ENCODE assay signal across 25 cellular contexts in genomic region chr10:29616542-29616941, GRCh38.
"Had no signal": no experiment of that assay in that cellular context is flagged by ENCODE, and none has a peak within 500 bp of the region (broad histone marks: within the 10 kb centered on the region; RNA-seq: fewer than 3 reads in every experiment).

No MANE protein-coding gene starts in this region.

- FAIRE-seq: frontal cortex had no signal

- H3K4me3 ChIP-seq: heart left ventricle, smooth muscle cell, stomach, upper lobe of left lung had no signal

- H3K27me3 Mint-ChIP-seq: activated CD4-positive, alpha-beta T cell treated with anti-CD3 and anti-CD28 coated beads, Interleukin-2, amount 10 ng/mL, durations not matched to agents 7 days and 5 days; activated CD8-positive, alpha-beta T cell treated with anti-CD3 and anti-CD28 coated beads for 36 hours; activated T-helper 17 cell treated with anti-CD3 and anti-CD28 coated beads, Interleukin-2, amount 50 U/mL, for 72 hours; brain; stimulated activated memory B cell treated with anti-CD40 and anti-IgM and Interleukin-4, amounts not matched to agents 10 μg/mL and 1 μg/mL and 100 μg/mL, for 72 hours; T-cell had no signal

- H3K9me3 Mint-ChIP-seq: activated CD8-positive, alpha-beta T cell treated with anti-CD3 and anti-CD28 coated beads for 36 hours; activated naive CD4-positive, alpha-beta T cell treated with anti-CD3 and anti-CD28 coated beads, Interleukin-2, amount 50 U/mL, for 72 hours; activated T-helper 17 cell treated with anti-CD3 and anti-CD28 coated beads, Interleukin-2, amount 50 U/mL, for 72 hours; mesothelial cell of epicardium; natural killer cell treated with Interleukin-12 subunit alpha and Interleukin-12 subunit beta and Interleukin-15 and Interleukin-18, amount 100 ng/mL, for 72 hours; stimulated activated memory B cell treated with anti-CD40 and anti-IgM and Interleukin-4, amounts not matched to agents 10 μg/mL and 1 μg/mL and 100 μg/mL, for 72 hours; T-cell; T-helper 2 cell treated with Interferon-gamma antibody and Interleukin-4, amounts not matched to agents 5 μg/mL and 100 μg/mL, for 36 hours had no signal

- H2AFZ ChIP-seq: parathyroid adenoma had no signal

- H3K9me3 ChIP-seq: heart left ventricle, stomach, upper lobe of left lung had no signal

- H3K4me3 Mint-ChIP-seq: activated CD4-positive, alpha-beta T cell treated with anti-CD3 and anti-CD28 coated beads, Interleukin-2, amount 10 ng/mL, durations not matched to agents 7 days and 5 days; activated CD8-positive, alpha-beta T cell treated with anti-CD3 and anti-CD28 coated beads for 36 hours; activated T-helper 17 cell treated with anti-CD3 and anti-CD28 coated beads, Interleukin-2, amount 50 U/mL, for 72 hours; brain; mesothelial cell of epicardium; natural killer cell treated with Interleukin-12 subunit alpha and Interleukin-12 subunit beta and Interleukin-15 and Interleukin-18, amount 100 ng/mL, for 72 hours; stimulated activated memory B cell treated with anti-CD40 and anti-IgM and Interleukin-4, amounts not matched to agents 10 μg/mL and 1 μg/mL and 100 μg/mL, for 72 hours; T-cell; T-helper 2 cell treated with Interferon-gamma antibody and Interleukin-4, amounts not matched to agents 5 μg/mL and 100 μg/mL, for 36 hours had no signal

- H3K4me1 Mint-ChIP-seq: activated CD4-positive, alpha-beta T cell treated with anti-CD3 and anti-CD28 coated beads, Interleukin-2, amount 10 ng/mL, durations not matched to agents 7 days and 5 days; stimulated activated memory B cell treated with anti-CD40 and anti-IgM and Interleukin-4, amounts not matched to agents 10 μg/mL and 1 μg/mL and 100 μg/mL, for 72 hours had no signal

- H3K36me3 Mint-ChIP-seq: activated naive CD4-positive, alpha-beta T cell treated with anti-CD3 and anti-CD28 coated beads, Interleukin-2, amount 50 U/mL, for 72 hours; natural killer cell treated with Interleukin-12 subunit alpha and Interleukin-12 subunit beta and Interleukin-15 and Interleukin-18, amount 100 ng/mL, for 72 hours; stimulated activated memory B cell treated with anti-CD40 and anti-IgM and Interleukin-4, amounts not matched to agents 10 μg/mL and 1 μg/mL and 100 μg/mL, for 72 hours had no signal

- H3K27ac ChIP-seq: parathyroid adenoma, upper lobe of left lung, VCaP had no signal

- DNase-seq: activated CD4-positive, alpha-beta T cell treated with anti-CD3 and anti-CD28 coated beads, Interleukin-2, amount 10 ng/mL, durations not matched to agents 7 days and 5 days; activated CD8-positive, alpha-beta T cell treated with anti-CD3 and anti-CD28 coated beads for 36 hours; aorta; dermis blood vessel endothelial cell; effector CD8-positive, alpha-beta T cell; heart left ventricle; islet precursor cell; stimulated activated CD4-positive, alpha-beta T cell treated with anti-CD3 and anti-CD28 coated beads, Interleukin-15, amount 100 ng/mL, for 24 hours; stomach; T-cell; upper lobe of left lung had no signal

- H3K27ac Mint-ChIP-seq: activated CD4-positive, alpha-beta T cell treated with anti-CD3 and anti-CD28 coated beads, Interleukin-2, amount 10 ng/mL, durations not matched to agents 7 days and 5 days; activated CD8-positive, alpha-beta T cell treated with anti-CD3 and anti-CD28 coated beads for 36 hours; activated naive CD4-positive, alpha-beta T cell treated with anti-CD3 and anti-CD28 coated beads, Interleukin-2, amount 50 U/mL, for 72 hours; activated T-helper 17 cell treated with anti-CD3 and anti-CD28 coated beads, Interleukin-2, amount 50 U/mL, for 72 hours; mesothelial cell of epicardium; stimulated activated memory B cell treated with anti-CD40 and anti-IgM and Interleukin-4, amounts not matched to agents 10 μg/mL and 1 μg/mL and 100 μg/mL, for 72 hours; T-cell; T-helper 2 cell treated with Interferon-gamma antibody and Interleukin-4, amounts not matched to agents 5 μg/mL and 100 μg/mL, for 36 hours had no signal

- H3K27me3 ChIP-seq: heart left ventricle, stomach, upper lobe of left lung had no signal

- ATAC-seq: activated CD4-positive, CD25-positive, alpha-beta regulatory T cell treated with anti-CD3 and anti-CD28 coated beads, Interleukin-2, amount 50 U/mL, for 24 hours; activated CD8-positive, alpha-beta T cell treated with anti-CD3 and anti-CD28 coated beads for 36 hours; activated naive CD4-positive, alpha-beta T cell treated with anti-CD3 and anti-CD28 coated beads, Interleukin-2, amount 50 U/mL, for 72 hours; activated T-helper 17 cell treated with anti-CD3 and anti-CD28 coated beads, Interleukin-2, amount 50 U/mL, for 72 hours; esophagus mucosa; heart left ventricle; natural killer cell treated with Interleukin-12 subunit alpha and Interleukin-12 subunit beta and Interleukin-15 and Interleukin-18, amount 100 ng/mL, for 72 hours; sciatic nerve; stimulated activated memory B cell treated with anti-CD40 and anti-IgM and Interleukin-4, amounts not matched to agents 10 μg/mL and 1 μg/mL and 100 μg/mL, for 72 hours; T-cell had no signal

- H3K9ac ChIP-seq: parathyroid adenoma had no signal

- H3K4me2 ChIP-seq: smooth muscle cell had no signal

- H3K36me3 ChIP-seq: stomach, upper lobe of left lung had no signal
